ENCODE assay signal across 16 cellular contexts in genomic region chr13:98658131-98658530, GRCh38.
DNase-seq lines count a peak whose midpoint lies in the region; ATAC-seq and TF ChIP-seq lines count a peak whose summit lies in the region.
"Had no signal": no experiment of that assay in that cellular context is flagged by ENCODE, and none has a peak within 500 bp of the region (broad histone marks: within the 10 kb centered on the region; RNA-seq: fewer than 3 reads in every experiment).

No MANE protein-coding gene starts in this region.

- peak; percentile 19 to 48 for DNase-seq in HAP-1 (ENCODE audit: low spot score in 2 of 2)
- DNase-seq in colonic mucosa, result peak; percentile 38
- DNase-seq in kidney tubule cell (ENCODE audit: low spot score), result peak; percentile 54
- DNase-seq in suprapubic skin (ENCODE audit: low spot score in 2 of 2), result no peak
- no peak for DNase-seq in midbrain (lab: John Stamatoyannopoulos, UW)
- no peak for DNase-seq in middle frontal gyrus (ENCODE audit: extremely low spot score, low spot score)
- DNase-seq: activated CD4-positive, alpha-beta T cell treated with anti-CD3 and anti-CD28 coated beads, Interleukin-2, amount 50 U/mL, for 4 hours; activated T-cell treated with anti-CD3 and anti-CD28 coated beads, Interleukin-2, amount 50 U/mL, for 72 hours; adrenal gland; CD4-positive, CD25-positive, alpha-beta regulatory T cell; NCI-H1436; spleen; stimulated activated naive CD4-positive, alpha-beta T cell treated with Interleukin-2 at 50 U/mL for 16 hours had no signal

- no peak overlapping the region for H3K9ac ChIP-seq in colonic mucosa (ENCODE audit: low read depth in 2 of 2, low read length in 2 of 2)

- H3K36me3 ChIP-seq in HAP-1 (replicated peaks), result no peaks in the 10 kb centered on the region
- no peaks in the 10 kb centered on the region for H3K36me3 ChIP-seq in colonic mucosa
- H3K36me3 ChIP-seq in suprapubic skin, result no peaks in the 10 kb centered on the region
- H3K36me3 ChIP-seq: adrenal gland, esophagus muscularis mucosa, spleen had no signal

- TF ChIP-seq CTCF in colonic mucosa (IDR thresholded peaks at IDR 0.05), result no peak
- no peak for TF ChIP-seq CTCF in suprapubic skin (IDR thresholded peaks at IDR 0.05)

- H3K4me1 ChIP-seq in HAP-1, result peaks cover 10% of the 10 kb centered on the region
- H3K4me1 ChIP-seq in colonic mucosa, result no peaks in the 10 kb centered on the region
- peaks cover 16% of the 10 kb centered on the region for H3K4me1 ChIP-seq in suprapubic skin
- H3K4me1 ChIP-seq: adrenal gland had no signal

- H3K4me3 ChIP-seq in HAP-1, result no peak overlapping the region
- no peak overlapping the region for H3K4me3 ChIP-seq in colonic mucosa
- peak overlapping the region; percentile 20 for H3K4me3 ChIP-seq in suprapubic skin
- H3K4me3 ChIP-seq: adrenal gland, esophagus muscularis mucosa, spleen had no signal

- no peak for TF ChIP-seq POLR2A in suprapubic skin (IDR thresholded peaks at IDR 0.05)

- H3K9me3 ChIP-seq in HAP-1, result peaks cover 11% of the 10 kb centered on the region
- H3K9me3 ChIP-seq in colonic mucosa, result no peaks in the 10 kb centered on the region
- H3K9me3 ChIP-seq in suprapubic skin, result no peaks in the 10 kb centered on the region
- H3K9me3 ChIP-seq: adrenal gland, esophagus muscularis mucosa, spleen had no signal

- no peak for TF ChIP-seq EP300 in suprapubic skin (IDR thresholded peaks at IDR 0.05)

- no peaks in the 10 kb centered on the region for H3K27me3 ChIP-seq in HAP-1 (ENCODE audit: low read depth)
- no peaks in the 10 kb centered on the region for H3K27me3 ChIP-seq in colonic mucosa
- H3K27me3 ChIP-seq in suprapubic skin, result no peaks in the 10 kb centered on the region
- H3K27me3 ChIP-seq: adrenal gland, esophagus muscularis mucosa, spleen had no signal

- in situ Hi-C loops in HAP-1 (cut with MboI; ENCODE audit: low sequenced_read_pairs), result no loop called here

- ATAC-seq in HG02798 (IDR thresholded peaks at IDR 0.05; ENCODE audit: poor library complexity, unreplicated experiment), result no peak
- no peak for ATAC-seq in GM21423 (IDR thresholded peaks at IDR 0.05; ENCODE audit: unreplicated experiment)
- ATAC-seq: activated T-cell treated with anti-CD3 and anti-CD28 coated beads, Interleukin-2, amount 50 U/mL, for 72 hours had no signal

- intact Hi-C loops in colonic mucosa (cut with DNase I), result no loop called here

- H3K27ac ChIP-seq in colonic mucosa (no peak overlapping the region), suprapubic skin (peak overlapping the region; percentile 81)
- H3K27ac ChIP-seq: adrenal gland, esophagus muscularis mucosa, spleen had no signal

- WGBS in suprapubic skin, result 27% methylated on average over 5 of the region's 5 CpGs

Comparison
In these comparisons a context has a peak if more than half of its experiments do, and no peak if none do; other contexts are left out.
1. DNase-seq: peak in HAP-1 (2 of 2), colonic mucosa (single experiment) and kidney tubule cell (single experiment); none in suprapubic skin (0 of 2), midbrain (single experiment) and middle frontal gyrus (single experiment).